ENCODE assay signal across 8 cellular contexts in genomic region chrX:53435997-53436396, GRCh38. TPM values are rescaled to one million over a fixed set of nuclear protein-coding genes. Genes with fewer than 3 reads are reported as not detected.
A peak's percentile ranks its signal among the peaks of the same experiment; 100 is the strongest.
DNase-seq lines count a peak whose midpoint lies in the region; ATAC-seq and TF ChIP-seq lines count a peak whose summit lies in the region.

No MANE protein-coding gene starts in this region.

- intact Hi-C loops in psoas muscle (cut with DNase I) = loop anchor here (2.0 to 10.0 kb wide), 3 partner anchors 119 to 151 kb away; partner anchors contain the start of gene IQSEC2 (in 1 of the 2)

- H3K27me3 ChIP-seq in gastroesophageal sphincter (no peaks in the 10 kb centered on the region), psoas muscle (ENCODE audit: insufficient read depth in 3 of 3, low read length in 2 of 3) (peaks cover 0 to 38% (median 0%) of the 10 kb centered on the region in 3 donors)

- no peak for TF ChIP-seq EP300 in gastroesophageal sphincter (IDR thresholded peaks at IDR 0.05)

- peaks cover 0 to 18% of the 10 kb centered on the region in 2 donors for H3K36me3 ChIP-seq in gastroesophageal sphincter
- H3K36me3 ChIP-seq in psoas muscle (ENCODE audit: insufficient read depth in 1 of 2, low read depth in 1 of 2) = peaks cover 4 to 20% of the 10 kb centered on the region in 2 donors

- 0 to 6% methylated on average over 4 of the region's 4 CpGs for WGBS in gastroesophageal sphincter (ENCODE audit: low coverage in 1 of 2), 2 donors
- 2 to 4% (median 2%) methylated on average over 4 of the region's 4 CpGs for WGBS in psoas muscle, 3 donors

- DNase-seq in EH (ENCODE audit: low read depth) (peak; percentile 65), LoVo (ENCODE audit: low spot score) (peak; percentile 58), SHP77 (lab: John Stamatoyannopoulos, UW) (peak; percentile 87 to 88), psoas muscle (peak; percentile 47 to 72)
- DNase-seq in activated T-helper 9 cell treated with anti-CD3 and anti-CD28 coated beads, Interleukin-2, amount 50 U/mL, for 16 hours (ENCODE audit: low read depth) = peak; percentile 46

- no peak for TF ChIP-seq POLR2A in gastroesophageal sphincter (IDR thresholded peaks at IDR 0.05)

- no peak overlapping the region for H3K27ac ChIP-seq in gastroesophageal sphincter
- no peak overlapping the region for H3K27ac ChIP-seq in psoas muscle

- ATAC-seq in GM21825 (IDR thresholded peaks at IDR 0.05; ENCODE audit: unreplicated experiment) (peak; percentile 67), gastroesophageal sphincter (no peak), psoas muscle (peak; percentile 51 to 58 (median 52)), GM18519 (IDR thresholded peaks at IDR 0.05; ENCODE audit: low FRiP score, unreplicated experiment) (no peak)

- peaks cover 0 to 24% (median 0%) of the 10 kb centered on the region in 3 donors for H3K4me1 ChIP-seq in gastroesophageal sphincter
- H3K4me1 ChIP-seq in psoas muscle = peaks cover 7% of the 10 kb centered on the region

- H3K4me3 ChIP-seq in gastroesophageal sphincter (no peak overlapping the region), psoas muscle (no peak overlapping the region)

- TF ChIP-seq CTCF in gastroesophageal sphincter (IDR thresholded peaks at IDR 0.05) (peak; percentile 39 to 84 (median 52)), psoas muscle (IDR thresholded peaks at IDR 0.05) (peak; percentile 87)

- H3K9me3 ChIP-seq in gastroesophageal sphincter (no peaks in the 10 kb centered on the region), psoas muscle (no peaks in the 10 kb centered on the region)

RNA-seq across cellular contexts. Expression of gene HSD17B10, which starts 1.8 kb away (rescaled TPM):
- 100 to 1,000 TPM in 3 of 4 donors, 10 to 100 TPM in 1; 75.6 to 114 (median 106) TPM for total RNA-seq in gastroesophageal sphincter
- 10 to 100 TPM; 51.8 to 98.0 (median 68.4) TPM for total RNA-seq in psoas muscle
- polyA plus RNA-seq in psoas muscle = 100 to 1,000 TPM in 1 of 3 donors, 10 to 100 TPM in 2; 56.3 to 117 (median 76.4) TPM

RNA-seq across cellular contexts. Expression of gene RIBC1, which starts 13.3 kb away (rescaled TPM):
- total RNA-seq in gastroesophageal sphincter = under 1 TPM in 2 of 4 donors, not detected in 2; 0.35 to 0.85 TPM
- under 1 TPM; 0.14 to 0.64 (median 0.40) TPM for total RNA-seq in psoas muscle
- polyA plus RNA-seq in psoas muscle = 1 to 10 TPM in 1 of 3 donors, under 1 TPM in 2; 0.15 to 2.3 (median 0.44) TPM

RNA-seq across cellular contexts. Expression of gene SMC1A, which starts 13.5 kb away (rescaled TPM):
- 10 to 100 TPM; 28.4 to 56.0 (median 33.2) TPM for total RNA-seq in gastroesophageal sphincter
- 10 to 100 TPM; 25.9 to 45.0 (median 31.6) TPM for total RNA-seq in psoas muscle
- 1 to 10 TPM; 8.1 to 10.0 (median 9.2) TPM for polyA plus RNA-seq in psoas muscle

Comparison
In these comparisons a context has a peak if more than half of its experiments do, and no peak if none do; other contexts are left out.
1. ATAC-seq: peak in GM21825 (single experiment) and psoas muscle (4 of 4); none in gastroesophageal sphincter (single experiment) and GM18519 (single experiment).
2. Peak in every context shown above with its lines, with median percentiles within 50 percentile points of each other: DNase-seq.